In genomic region chr5:68771747-68772146, GRCh38 we compare ENCODE assay signal across 19 cellular contexts.
"Had no signal": no experiment of that assay in that cellular context is flagged by ENCODE, and none has a peak within 500 bp of the region (broad histone marks: within the 10 kb centered on the region; RNA-seq: fewer than 3 reads in every experiment).

No MANE protein-coding gene starts in this region.

- H3K9me3 ChIP-seq: MG63, SJSA1 had no signal

- H3K27me3 ChIP-seq: MG63, SJSA1 had no signal

- H3K27ac ChIP-seq: SJSA1, SK-N-MC had no signal

- H3K36me3 ChIP-seq: MG63, SJSA1 had no signal

- ATAC-seq: HepG2 had no signal

- DNase-seq: IMR-90, Karpas-422, KG1, MG63, NCI-H1436, NCI-H187, NCI-H2029, NCI-H2081 treated with DMSO at 0.1 percent for 48 hours, NCI-H2171, NCI-H226, NCI-H524, NCI-H526 treated with DMSO at 0.1 percent for 48 hours, NCI-H748 treated with DMSO at 0.1 percent for 48 hours, Right ventricle myocardium superior, RPMI8226, SIG-M5 had no signal

- H3K4me1 ChIP-seq: SJSA1 had no signal

- H3K4me3 ChIP-seq: MG63, SJSA1, SK-N-MC had no signal
